15 cellular contexts compared by ENCODE assay signal in the genomic region with DNA sequence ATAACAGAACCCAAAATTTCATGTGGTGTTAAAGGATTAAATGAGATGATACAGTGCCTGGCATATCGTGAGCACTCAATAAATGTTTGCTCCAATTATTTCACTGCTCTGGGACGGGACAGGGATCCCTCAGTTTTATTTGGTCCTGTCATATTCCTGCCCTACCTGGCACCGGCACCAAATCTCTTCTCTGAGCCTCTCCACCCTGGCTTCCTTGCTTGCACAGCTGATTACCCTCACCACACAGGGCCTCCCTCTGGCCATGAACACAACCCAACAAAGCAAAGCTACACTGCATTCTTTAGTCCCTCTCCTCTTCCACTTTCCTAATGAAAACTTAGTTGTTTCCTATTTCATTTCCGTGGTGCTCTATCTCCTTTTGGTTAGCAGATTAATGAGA. TPM values are rescaled to one million over a fixed set of nuclear protein-coding genes. Genes with fewer than 3 reads are reported as not detected.
DNase-seq lines count a peak whose midpoint lies in the region; ATAC-seq and TF ChIP-seq lines count a peak whose summit lies in the region.
"Had no signal": no experiment of that assay in that cellular context is flagged by ENCODE, and none has a peak within 500 bp of the region (broad histone marks: within the 10 kb centered on the region; RNA-seq: fewer than 3 reads in every experiment).

No MANE protein-coding gene starts in this region.

- H3K9me3 Mint-ChIP-seq in activated naive CD8-positive, alpha-beta T cell treated with anti-CD3 and anti-CD28 coated beads, Interleukin-2, amount 10 ng/mL, durations not matched to agents 7 days and 5 days: peaks cover 34% of the 10 kb centered on the region

- peaks cover 2% of the 10 kb centered on the region for H3K4me1 Mint-ChIP-seq in activated naive CD8-positive, alpha-beta T cell treated with anti-CD3 and anti-CD28 coated beads, Interleukin-2, amount 10 ng/mL, durations not matched to agents 7 days and 5 days

- no peak for ATAC-seq in activated naive CD8-positive, alpha-beta T cell treated with anti-CD3 and anti-CD28 coated beads, Interleukin-2, amount 10 ng/mL, durations not matched to agents 7 days and 5 days (ENCODE audit: low read depth)
- ATAC-seq in heart right ventricle (peak; percentile 32 to 73 (median 52)), right cardiac atrium (peak; percentile 46 to 52)
- no peak for ATAC-seq in stimulated activated naive CD8-positive, alpha-beta T cell treated with anti-CD3 and anti-CD28 coated beads, Interleukin-15, Interleukin-2, amounts not matched to agents 100 U/mL and 50 U/mL, for 24 hours

- 66 to 77% methylated on average over 4 of the region's 4 CpGs for WGBS in heart right ventricle, 2 donors
- 84% methylated on average over 4 of the region's 4 CpGs for WGBS in right cardiac atrium
- 83 to 93% (median 89%) methylated on average over 4 of the region's 4 CpGs for WGBS in adrenal gland, 4 donors

- H3K27me3 Mint-ChIP-seq in activated naive CD8-positive, alpha-beta T cell treated with anti-CD3 and anti-CD28 coated beads, Interleukin-2, amount 10 ng/mL, durations not matched to agents 7 days and 5 days: no peaks in the 10 kb centered on the region
- H3K27me3 Mint-ChIP-seq: CD4-positive, alpha-beta T cell had no signal

- H3K27ac Mint-ChIP-seq in activated naive CD8-positive, alpha-beta T cell treated with anti-CD3 and anti-CD28 coated beads, Interleukin-2, amount 10 ng/mL, durations not matched to agents 7 days and 5 days: peak overlapping the region; percentile 35
- H3K27ac Mint-ChIP-seq: CD4-positive, alpha-beta T cell had no signal

- TF ChIP-seq POLR2A in adrenal gland (IDR thresholded peaks at IDR 0.05): no peak

- no peak for DNase-seq in activated naive CD8-positive, alpha-beta T cell treated with anti-CD3 and anti-CD28 coated beads, Interleukin-2, amount 10 ng/mL, durations not matched to agents 7 days and 5 days
- DNase-seq in heart right ventricle: no peak
- no peak for DNase-seq in right cardiac atrium
- DNase-seq in adrenal gland: no peak
- no peak for DNase-seq in NCI-H446 (lab: John Stamatoyannopoulos, UW)
- DNase-seq in C1 segment of cervical spinal cord (lab: John Stamatoyannopoulos, UW): no peak
- no peak for DNase-seq in stimulated activated naive CD8-positive, alpha-beta T cell treated with anti-CD3 and anti-CD28 coated beads, Interleukin-15, Interleukin-2, amounts not matched to agents 100 U/mL and 50 U/mL, for 24 hours
- DNase-seq: ACHN; BE2C; Caco-2; CD4-positive, alpha-beta T cell; GM23248 had no signal

- H3K27me3 ChIP-seq in heart right ventricle (no peaks in the 10 kb centered on the region), right cardiac atrium (ENCODE audit: control insufficient read depth, insufficient read depth) (no peaks in the 10 kb centered on the region), adrenal gland (no peaks in the 10 kb centered on the region)
- H3K27me3 ChIP-seq: BE2C had no signal

- H3K27ac ChIP-seq in VCaP: peak overlapping the region; percentile 42
- H3K27ac ChIP-seq in heart right ventricle: peak overlapping the region in 8 of 10 donors; percentile 9 to 75 (median 43)
- peak overlapping the region; percentile 80 for H3K27ac ChIP-seq in right cardiac atrium (ENCODE audit: low read length)
- no peak overlapping the region for H3K27ac ChIP-seq in adrenal gland
- H3K27ac ChIP-seq: C4-2B, GM23248 had no signal

- no peaks in the 10 kb centered on the region for H3K36me3 ChIP-seq in heart right ventricle
- H3K36me3 ChIP-seq in adrenal gland (replicated peaks in 1 of 2): no peaks in the 10 kb centered on the region
- H3K36me3 ChIP-seq: BE2C, HAP-1 had no signal

- TF ChIP-seq CTCF in VCaP (conservative IDR thresholded peaks at IDR 0.05): no peak
- no peak for TF ChIP-seq CTCF in heart right ventricle (IDR thresholded peaks at IDR 0.05)
- TF ChIP-seq CTCF in adrenal gland (IDR thresholded peaks at IDR 0.05): no peak

- H3K4me3 Mint-ChIP-seq in activated naive CD8-positive, alpha-beta T cell treated with anti-CD3 and anti-CD28 coated beads, Interleukin-2, amount 10 ng/mL, durations not matched to agents 7 days and 5 days: peak overlapping the region; percentile 9
- H3K4me3 Mint-ChIP-seq: CD4-positive, alpha-beta T cell had no signal

- POLR2A ChIA-PET in activated naive CD8-positive, alpha-beta T cell treated with anti-CD3 and anti-CD28 coated beads, Interleukin-2, amount 10 ng/mL, durations not matched to agents 7 days and 5 days (lab: Charles Lee): no interaction called here

- H3K36me3 Mint-ChIP-seq in activated naive CD8-positive, alpha-beta T cell treated with anti-CD3 and anti-CD28 coated beads, Interleukin-2, amount 10 ng/mL, durations not matched to agents 7 days and 5 days: peaks cover 26% of the 10 kb centered on the region

- intact Hi-C loops in heart right ventricle (cut with DNase I): no loop called here
- intact Hi-C loops in right cardiac atrium (cut with DNase I): no loop called here
- intact Hi-C loops in adrenal gland (cut with DNase I): no loop called here

- H3K4me3 ChIP-seq in heart right ventricle (no peak overlapping the region), right cardiac atrium (ENCODE audit: low read length) (no peak overlapping the region), adrenal gland (no peak overlapping the region)
- H3K4me3 ChIP-seq: GM23248, HAP-1 had no signal

- peaks cover 4 to 44% (median 10%) of the 10 kb centered on the region in 9 donors for H3K4me1 ChIP-seq in heart right ventricle
- H3K4me1 ChIP-seq in right cardiac atrium (ENCODE audit: control insufficient read depth, insufficient read depth, low read length): peaks cover 2% of the 10 kb centered on the region
- peaks cover 0 to 17% of the 10 kb centered on the region in 2 donors for H3K4me1 ChIP-seq in adrenal gland (replicated peaks in 1 of 2)
- H3K4me1 ChIP-seq: BE2C, Caco-2, HAP-1 had no signal

- H3K9me3 ChIP-seq in heart right ventricle (peaks cover 0 to 56% (median 28%) of the 10 kb centered on the region in 11 donors), right cardiac atrium (ENCODE audit: control insufficient read depth, low read length) (no peaks in the 10 kb centered on the region), adrenal gland (replicated peaks in 1 of 3) (peaks cover 0 to 17% (median 0%) of the 10 kb centered on the region in 3 donors)

RNA-seq across cellular contexts. Expression of a gene that starts 16.4 kb away (rescaled TPM):
- total RNA-seq in activated naive CD8-positive, alpha-beta T cell treated with anti-CD3 and anti-CD28 coated beads, Interleukin-2, amount 10 ng/mL, durations not matched to agents 7 days and 5 days: 10 to 100 TPM; 48.2 to 58.9 TPM
- total RNA-seq in heart right ventricle: 10 to 100 TPM; 27.1 to 52.9 (median 41.0) TPM
- 10 to 100 TPM in 1 of 2 donors, 1 to 10 TPM in 1; 3.0 to 29.0 TPM for polyA plus RNA-seq in heart right ventricle
- 10 to 100 TPM; 46.8 to 53.9 (median 50.5) TPM for total RNA-seq in right cardiac atrium
- 9.7 TPM for polyA plus RNA-seq in right cardiac atrium
- total RNA-seq in adrenal gland: 10 to 100 TPM; 27.7 to 56.8 (median 41.7) TPM
- polyA plus RNA-seq in adrenal gland: 10 to 100 TPM in 2 of 3 donors, 1 to 10 TPM in 1; 9.2 to 48.8 (median 24.3) TPM

Comparison
In these comparisons a context has a peak if more than half of its experiments do, and no peak if none do; other contexts are left out.
1. H3K27ac ChIP-seq: peak in VCaP (single experiment), heart right ventricle (8 of 10) and right cardiac atrium (single experiment); none in adrenal gland (0 of 5).
2. ATAC-seq: peak in heart right ventricle (8 of 8) and right cardiac atrium (2 of 2); none in activated naive CD8-positive, alpha-beta T cell treated with anti-CD3 and anti-CD28 coated beads, Interleukin-2, amount 10 ng/mL, durations not matched to agents 7 days and 5 days (single experiment) and stimulated activated naive CD8-positive, alpha-beta T cell treated with anti-CD3 and anti-CD28 coated beads, Interleukin-15, Interleukin-2, amounts not matched to agents 100 U/mL and 50 U/mL, for 24 hours (single experiment).